11 cellular contexts compared by ENCODE assay signal in the genomic region with DNA sequence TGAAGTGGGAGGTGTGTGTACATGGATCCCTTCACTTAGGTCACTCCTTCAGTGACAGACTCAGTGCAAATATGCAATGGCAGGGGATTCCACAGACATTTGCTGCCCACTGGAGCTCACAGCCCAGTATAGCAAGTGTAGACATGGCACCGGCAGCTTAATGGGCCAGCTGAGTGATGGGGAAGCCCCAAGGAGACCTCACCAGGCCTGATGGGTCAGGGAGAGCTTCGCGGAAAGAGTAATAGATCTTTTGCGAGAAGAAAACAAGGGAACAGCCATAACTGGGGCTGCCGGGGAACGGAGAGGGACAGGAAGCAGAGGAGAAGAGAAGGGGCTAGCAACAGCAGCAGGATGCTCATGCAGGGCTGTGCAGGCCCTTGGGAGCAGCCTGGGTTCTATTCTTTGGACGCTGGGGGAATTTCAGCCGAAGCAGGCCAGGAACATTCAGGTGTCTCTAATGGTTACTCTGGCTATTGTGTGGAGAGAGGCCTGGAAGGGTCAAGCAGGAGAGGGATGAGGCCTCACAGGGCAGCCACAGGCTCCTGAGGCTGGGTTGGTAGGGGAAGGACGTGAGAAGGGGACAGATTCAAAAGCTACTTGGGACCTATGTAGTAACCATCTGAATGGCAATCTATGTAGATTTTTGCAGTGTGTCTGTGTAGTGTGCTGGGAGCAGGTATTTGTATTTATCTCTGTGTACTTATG. TPM values are rescaled to one million over a fixed set of nuclear protein-coding genes. Genes with fewer than 3 reads are reported as not detected.
DNase-seq lines count a peak whose midpoint lies in the region; ATAC-seq and TF ChIP-seq lines count a peak whose summit lies in the region.
"Had no signal": no experiment of that assay in that cellular context is flagged by ENCODE, and none has a peak within 500 bp of the region (broad histone marks: within the 10 kb centered on the region; RNA-seq: fewer than 3 reads in every experiment).

No MANE protein-coding gene starts in this region.

- no peaks in the 10 kb centered on the region for H3K27me3 Mint-ChIP-seq in activated CD4-positive, alpha-beta T cell treated with anti-CD3 and anti-CD28 coated beads, Interleukin-2, amount 10 ng/mL, durations not matched to agents 7 days and 5 days
- H3K27me3 Mint-ChIP-seq in central memory CD8-positive, alpha-beta T cell, result no peaks in the 10 kb centered on the region

- H3K79me2 ChIP-seq in OCI-LY3 (ENCODE audit: low read length), result peaks cover 17% of the 10 kb centered on the region

- no peak overlapping the region for H2AFZ ChIP-seq in OCI-LY3 (ENCODE audit: low read depth, low read length)

- H3K4me2 ChIP-seq in OCI-LY3 (ENCODE audit: low read length), result no peak overlapping the region

- H3K27ac Mint-ChIP-seq in activated CD4-positive, alpha-beta T cell treated with anti-CD3 and anti-CD28 coated beads, Interleukin-2, amount 10 ng/mL, durations not matched to agents 7 days and 5 days, result peak overlapping the region; percentile 27
- peak overlapping the region; percentile 85 for H3K27ac Mint-ChIP-seq in central memory CD8-positive, alpha-beta T cell (ENCODE audit: low read depth)

- no peak overlapping the region for H3K4me3 ChIP-seq in OCI-LY3 (ENCODE audit: low read length)
- no peak overlapping the region for H3K4me3 ChIP-seq in retinal pigment epithelial cell (ENCODE audit: low read length)
- H3K4me3 ChIP-seq: lung had no signal

- H4K20me1 ChIP-seq in OCI-LY3 (ENCODE audit: insufficient read depth, low read length), result peaks cover 14% of the 10 kb centered on the region

- H3K9me3 ChIP-seq in OCI-LY3 (ENCODE audit: insufficient read depth, low read length), result no peaks in the 10 kb centered on the region

- H3K4me1 ChIP-seq in OCI-LY3 (ENCODE audit: low read length), result peaks cover 43% of the 10 kb centered on the region

- TF ChIP-seq CTCF in OCI-LY3 (IDR thresholded peaks at IDR 0.05; ENCODE audit: low read depth, low read length) (peak; percentile 27), retinal pigment epithelial cell (conservative IDR thresholded peaks at IDR 0.05; ENCODE audit: low read depth, low read length) (peak; percentile 30)

- ATAC-seq in central memory CD8-positive, alpha-beta T cell (replicated peaks; ENCODE audit: extremely low read depth, poor library complexity, severe bottlenecking), result no peak
- no peak for ATAC-seq in GM18868 (IDR thresholded peaks at IDR 0.05; ENCODE audit: unreplicated experiment)

- H3K4me3 Mint-ChIP-seq in activated CD4-positive, alpha-beta T cell treated with anti-CD3 and anti-CD28 coated beads, Interleukin-2, amount 10 ng/mL, durations not matched to agents 7 days and 5 days, result no peak overlapping the region
- peak overlapping the region; percentile 10 for H3K4me3 Mint-ChIP-seq in central memory CD8-positive, alpha-beta T cell

- no peaks in the 10 kb centered on the region for H3K27me3 ChIP-seq in OCI-LY3 (ENCODE audit: low read depth, low read length)

- CTCF ChIA-PET in activated CD4-positive, alpha-beta T cell treated with anti-CD3 and anti-CD28 coated beads, Interleukin-2, amount 10 ng/mL, durations not matched to agents 7 days and 5 days (lab: Charles Lee), result interaction anchor here (0.8 to 13.1 kb wide), 21 partner anchors 8 to 138 kb away, joined by 3 to 258 read pairs (median 5); no protein-coding TSS in a partner anchor

- no peak overlapping the region for H3K9ac ChIP-seq in OCI-LY3 (ENCODE audit: low read length)

- no peaks in the 10 kb centered on the region for H3K9me3 Mint-ChIP-seq in activated CD4-positive, alpha-beta T cell treated with anti-CD3 and anti-CD28 coated beads, Interleukin-2, amount 10 ng/mL, durations not matched to agents 7 days and 5 days
- H3K9me3 Mint-ChIP-seq in central memory CD8-positive, alpha-beta T cell, result no peaks in the 10 kb centered on the region

- peaks cover 28% of the 10 kb centered on the region for H3K36me3 ChIP-seq in OCI-LY3 (replicated peaks; ENCODE audit: low read depth, low read length)

- peak; percentile 3 for DNase-seq in activated CD4-positive, alpha-beta T cell treated with anti-CD3 and anti-CD28 coated beads, Interleukin-2, amount 10 ng/mL, durations not matched to agents 7 days and 5 days
- DNase-seq in activated CD4-positive, alpha-beta T cell treated with anti-CD3 and anti-CD28 coated beads, Interleukin-2, amount 50 U/mL, for 4 hours, result no peak
- DNase-seq in central memory CD8-positive, alpha-beta T cell (ENCODE audit: low spot score in 2 of 2), result peak in 1 of 2 donors; percentile 12
- DNase-seq in retinal pigment epithelial cell (ENCODE audit: low read depth) (no peak), SIG-M5 (lab: John Stamatoyannopoulos, UW) (no peak), cortex of kidney (lab: John Stamatoyannopoulos, UW) (no peak)
- DNase-seq: NCI-H2029, T1000 had no signal

- peaks cover 78% of the 10 kb centered on the region for H3K36me3 Mint-ChIP-seq in activated CD4-positive, alpha-beta T cell treated with anti-CD3 and anti-CD28 coated beads, Interleukin-2, amount 10 ng/mL, durations not matched to agents 7 days and 5 days (ENCODE audit: low read depth)
- peaks cover 81% of the 10 kb centered on the region for H3K36me3 Mint-ChIP-seq in central memory CD8-positive, alpha-beta T cell (ENCODE audit: insufficient read depth)

- no peak overlapping the region for H3K27ac ChIP-seq in OCI-LY3 (ENCODE audit: low read length)

- POLR2A ChIA-PET in activated CD4-positive, alpha-beta T cell treated with anti-CD3 and anti-CD28 coated beads, Interleukin-2, amount 10 ng/mL, durations not matched to agents 7 days and 5 days (lab: Charles Lee), result interaction anchor here (0.6 kb wide), 1 partner anchor 101 kb away, joined by 3 read pairs; no protein-coding TSS in a partner anchor

- peaks cover 69% of the 10 kb centered on the region for H3K4me1 Mint-ChIP-seq in activated CD4-positive, alpha-beta T cell treated with anti-CD3 and anti-CD28 coated beads, Interleukin-2, amount 10 ng/mL, durations not matched to agents 7 days and 5 days
- H3K4me1 Mint-ChIP-seq in central memory CD8-positive, alpha-beta T cell, result peaks cover 59% of the 10 kb centered on the region

RNA-seq across cellular contexts. Expression of a gene that starts 27.0 kb away (rescaled TPM):
- total RNA-seq in activated CD4-positive, alpha-beta T cell treated with anti-CD3 and anti-CD28 coated beads, Interleukin-2, amount 10 ng/mL, durations not matched to agents 7 days and 5 days, result 100 to 1,000 TPM; 271 to 283 TPM

RNA-seq across cellular contexts. Expression of a gene that starts 35.3 kb away (rescaled TPM):
- 100 to 1,000 TPM; 194 to 197 TPM for total RNA-seq in activated CD4-positive, alpha-beta T cell treated with anti-CD3 and anti-CD28 coated beads, Interleukin-2, amount 10 ng/mL, durations not matched to agents 7 days and 5 days
